Comparison of ENCODE assay signal across 13 cellular contexts in the genomic region with DNA sequence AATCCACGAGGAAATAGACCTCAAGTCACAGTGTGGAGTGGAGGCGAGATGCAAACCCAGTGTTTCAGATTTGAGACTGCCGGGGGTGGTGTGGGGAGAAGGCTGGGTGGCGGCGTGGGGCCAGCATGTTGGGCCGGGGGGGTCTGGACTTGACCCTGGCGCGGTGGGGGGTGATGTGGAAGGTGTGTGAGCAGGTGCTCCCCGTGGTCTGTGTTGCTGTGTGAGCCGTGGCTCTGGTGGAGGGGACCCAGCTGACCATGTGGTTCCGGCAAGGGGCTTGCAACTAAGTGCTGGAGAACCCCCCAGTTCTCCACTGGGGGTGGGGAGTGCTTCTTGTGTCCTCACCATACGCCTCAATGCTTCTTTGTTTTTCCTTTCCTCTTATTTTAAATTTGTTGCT. TPM values are rescaled to one million over a fixed set of nuclear protein-coding genes. Genes with fewer than 3 reads are reported as not detected.
DNase-seq lines count a peak whose midpoint lies in the region; ATAC-seq and TF ChIP-seq lines count a peak whose summit lies in the region.
"Had no signal": no experiment of that assay in that cellular context is flagged by ENCODE, and none has a peak within 500 bp of the region (broad histone marks: within the 10 kb centered on the region; RNA-seq: fewer than 3 reads in every experiment).

No MANE protein-coding gene starts in this region.

- H3K36me3 Mint-ChIP-seq in T-helper 2 cell treated with Interferon-gamma antibody and Interleukin-4, amounts not matched to agents 5 μg/mL and 100 μg/mL, for 36 hours (ENCODE audit: low read depth): peaks cover 39% of the 10 kb centered on the region
- peaks cover 40% of the 10 kb centered on the region for H3K36me3 Mint-ChIP-seq in activated B cell treated with CpG ODN at 0.5 μM for 24 hours (ENCODE audit: low read depth)

- no peaks in the 10 kb centered on the region for H3K27me3 ChIP-seq in esophagus muscularis mucosa
- H3K27me3 ChIP-seq in gastrocnemius medialis: no peaks in the 10 kb centered on the region

- no peaks in the 10 kb centered on the region for H3K27me3 Mint-ChIP-seq in T-helper 2 cell treated with Interferon-gamma antibody and Interleukin-4, amounts not matched to agents 5 μg/mL and 100 μg/mL, for 36 hours (ENCODE audit: low read depth)
- H3K27me3 Mint-ChIP-seq in activated B cell treated with CpG ODN at 0.5 μM for 24 hours: no peaks in the 10 kb centered on the region

- no peaks in the 10 kb centered on the region for H3K9me3 ChIP-seq in esophagus muscularis mucosa
- H3K9me3 ChIP-seq in gastrocnemius medialis: no peaks in the 10 kb centered on the region

- POLR2A ChIA-PET in activated B cell treated with CpG ODN at 0.5 μM for 24 hours (lab: Charles Lee): no interaction called here

- H3K27ac ChIP-seq in esophagus muscularis mucosa (replicated peaks in 1 of 4) (peak overlapping the region in 3 of 4 donors; percentile 66 to 79 (median 69)), gastrocnemius medialis (peak overlapping the region; percentile 68 to 86 (median 76))

- 77% methylated on average over 12 of the region's 12 CpGs for WGBS in esophagus muscularis mucosa

- no peak for TF ChIP-seq EP300 in esophagus muscularis mucosa (IDR thresholded peaks at IDR 0.05)

- H3K4me1 Mint-ChIP-seq in T-helper 2 cell treated with Interferon-gamma antibody and Interleukin-4, amounts not matched to agents 5 μg/mL and 100 μg/mL, for 36 hours (ENCODE audit: low read depth): peaks cover 67% of the 10 kb centered on the region
- peaks cover 80% of the 10 kb centered on the region for H3K4me1 Mint-ChIP-seq in activated B cell treated with CpG ODN at 0.5 μM for 24 hours

- CTCF ChIA-PET in activated B cell treated with CpG ODN at 0.5 μM for 24 hours (lab: Charles Lee): no interaction called here

- DNase-seq in T-helper 2 cell treated with Interferon-gamma antibody and Interleukin-4, amounts not matched to agents 5 μg/mL and 100 μg/mL, for 36 hours (ENCODE audit: low spot score): no peak
- DNase-seq in T-helper 2 cell (no peak), activated B cell treated with CpG ODN at 0.5 μM for 24 hours (no peak), esophagus muscularis mucosa (ENCODE audit: extremely low spot score) (no peak), gastrocnemius medialis (no peak), NCI-H526 (lab: John Stamatoyannopoulos, UW) (no peak)
- no peak for DNase-seq in stimulated activated CD4-positive, alpha-beta T cell treated with anti-CD3 and anti-CD28 coated beads, Interleukin-2, amount 100 ng/mL, for 24 hours
- DNase-seq: anterior cingulate cortex, DMS79 treated with DMSO at 0.1 percent for 48 hours, NCI-H1048, NCI-H345, Right ventricle myocardium superior had no signal

- H3K9me3 Mint-ChIP-seq in T-helper 2 cell treated with Interferon-gamma antibody and Interleukin-4, amounts not matched to agents 5 μg/mL and 100 μg/mL, for 36 hours: no peaks in the 10 kb centered on the region
- no peaks in the 10 kb centered on the region for H3K9me3 Mint-ChIP-seq in activated B cell treated with CpG ODN at 0.5 μM for 24 hours

- H3K4me3 ChIP-seq in esophagus muscularis mucosa: no peak overlapping the region
- H3K4me3 ChIP-seq in gastrocnemius medialis: no peak overlapping the region

- H3K4me1 ChIP-seq in esophagus muscularis mucosa (peaks cover 94 to 100% (median 99%) of the 10 kb centered on the region in 4 donors), gastrocnemius medialis (peaks cover 81 to 92% of the 10 kb centered on the region in 2 donors)

- intact Hi-C loops in activated B cell treated with CpG ODN at 0.5 μM for 24 hours (cut with micrococcal nuclease): no loop called here
- intact Hi-C loops in esophagus muscularis mucosa (cut with DNase I): loop anchor here (5.0 kb wide), 1 partner anchor 67 kb away; no protein-coding TSS in a partner anchor
- intact Hi-C loops in gastrocnemius medialis (cut with DNase I; ENCODE audit: low total_unique reads): loop anchor here (2.0 kb wide), 2 partner anchors 17 to 27 kb away; no protein-coding TSS in a partner anchor

- H3K27ac Mint-ChIP-seq in T-helper 2 cell treated with Interferon-gamma antibody and Interleukin-4, amounts not matched to agents 5 μg/mL and 100 μg/mL, for 36 hours: peak overlapping the region; percentile 73
- H3K27ac Mint-ChIP-seq in activated B cell treated with CpG ODN at 0.5 μM for 24 hours: peak overlapping the region; percentile 79

- H3K36me3 ChIP-seq in esophagus muscularis mucosa (peaks cover 0 to 3% (median 0%) of the 10 kb centered on the region in 4 donors), gastrocnemius medialis (no peaks in the 10 kb centered on the region)

- TF ChIP-seq CTCF in activated B cell treated with CpG ODN at 0.5 μM for 24 hours (IDR thresholded peaks at IDR 0.05): no peak
- no peak for TF ChIP-seq CTCF in esophagus muscularis mucosa (IDR thresholded peaks at IDR 0.05)
- no peak for TF ChIP-seq CTCF in gastrocnemius medialis (IDR thresholded peaks at IDR 0.05 in 4 of 5, conservative IDR thresholded peaks at IDR 0.05 in 1 of 5)

- peak overlapping the region; percentile 80 for H3K4me3 Mint-ChIP-seq in T-helper 2 cell treated with Interferon-gamma antibody and Interleukin-4, amounts not matched to agents 5 μg/mL and 100 μg/mL, for 36 hours
- H3K4me3 Mint-ChIP-seq in activated B cell treated with CpG ODN at 0.5 μM for 24 hours: no peak overlapping the region

- in situ Hi-C loops in gastrocnemius medialis (cut with MboI; ENCODE audit: low sequenced_read_pairs in 4 of 4): no loop called here

- TF ChIP-seq POLR2A in esophagus muscularis mucosa (IDR thresholded peaks at IDR 0.05; ENCODE audit: low read depth) (no peak), gastrocnemius medialis (IDR thresholded peaks at IDR 0.05) (no peak)

- ATAC-seq in activated B cell treated with CpG ODN at 0.5 μM for 24 hours (ENCODE audit: low read depth) (no peak), gastrocnemius medialis (no peak), GM21515 (IDR thresholded peaks at IDR 0.05; ENCODE audit: unreplicated experiment) (no peak)

RNA-seq across cellular contexts. Expression of gene PRRC2B, which starts 25.8 kb away (rescaled TPM):
- total RNA-seq in activated B cell treated with CpG ODN at 0.5 μM for 24 hours (170 and 206 TPM in 2 replicates), esophagus muscularis mucosa (100 to 1,000 TPM; 109 to 226 (median 148) TPM), gastrocnemius medialis (10 to 100 TPM; 29.9 to 41.6 (median 37.2) TPM)
